21 cellular contexts compared by ENCODE assay signal in genomic region chr5:112586596-112587062, GRCh38.
DNase-seq lines count a peak whose midpoint lies in the region; TF ChIP-seq lines count a peak whose summit lies in the region.
"Had no signal": no experiment of that assay in that cellular context is flagged by ENCODE, and none has a peak within 500 bp of the region (broad histone marks: within the 10 kb centered on the region; RNA-seq: fewer than 3 reads in every experiment).

No MANE protein-coding gene starts in this region.

- H3K23ac ChIP-seq in H9 (ENCODE audit: insufficient read length, low read depth, low read length) (no peak overlapping the region), mesendoderm (ENCODE audit: low read length) (no peak overlapping the region)

- no peaks in the 10 kb centered on the region for H3K9me3 ChIP-seq in H9 (ENCODE audit: control insufficient read depth, low read depth, low read length)
- H3K9me3 ChIP-seq: HAP-1 had no signal

- no peak overlapping the region for H3K56ac ChIP-seq in H9 (ENCODE audit: insufficient read length, low read depth, low read length)
- no peak overlapping the region for H3K56ac ChIP-seq in mesendoderm (ENCODE audit: low read length)

- no peak overlapping the region for H3T11ph ChIP-seq in H9 (ENCODE audit: low read length)

- H2AK5ac ChIP-seq in H9 (ENCODE audit: insufficient read length, low read length): no peak overlapping the region
- no peak overlapping the region for H2AK5ac ChIP-seq in mesendoderm (ENCODE audit: low read length)

- H3K14ac ChIP-seq in H9 (ENCODE audit: insufficient read depth, low read length): no peak overlapping the region

- H3K4me2 ChIP-seq in H9 (ENCODE audit: insufficient read depth, insufficient read length, low read length) (no peak overlapping the region), mesendoderm (ENCODE audit: low read length) (no peak overlapping the region)

- peaks cover 13 to 14% of the 10 kb centered on the region in 2 experiments for H3K4me1 Mint-ChIP-seq in H9
- H3K4me1 Mint-ChIP-seq in T-helper 2 cell treated with Interferon-gamma antibody and Interleukin-4, amounts not matched to agents 5 μg/mL and 100 μg/mL, for 36 hours (ENCODE audit: low read depth): no peaks in the 10 kb centered on the region
- H3K4me1 Mint-ChIP-seq: naive thymus-derived CD4-positive, alpha-beta T cell had no signal

- H3K79me2 ChIP-seq in H9 (ENCODE audit: insufficient read depth, low read length): no peaks in the 10 kb centered on the region
- H3K79me2 ChIP-seq in mesendoderm (ENCODE audit: control insufficient read depth, insufficient read depth, low read length): no peaks in the 10 kb centered on the region

- H4K8ac ChIP-seq in H9 (replicated peaks; ENCODE audit: insufficient read length, low read depth, low read length) (no peak overlapping the region), mesendoderm (ENCODE audit: low read depth, low read length) (no peak overlapping the region)

- H3K36me3 Mint-ChIP-seq in H9 (ENCODE audit: insufficient read depth in 1 of 3, low read depth in 3 of 3): no peaks in the 10 kb centered on the region
- no peaks in the 10 kb centered on the region for H3K36me3 Mint-ChIP-seq in T-helper 2 cell treated with Interferon-gamma antibody and Interleukin-4, amounts not matched to agents 5 μg/mL and 100 μg/mL, for 36 hours (ENCODE audit: low read depth)
- H3K36me3 Mint-ChIP-seq: naive thymus-derived CD4-positive, alpha-beta T cell had no signal

- H4K91ac ChIP-seq in H9 (ENCODE audit: insufficient read length, low read depth, low read length): no peak overlapping the region

- H3K36me3 ChIP-seq in mesendoderm (ENCODE audit: control insufficient read depth, insufficient read depth, low read length): no peaks in the 10 kb centered on the region
- H3K36me3 ChIP-seq: HAP-1 had no signal

- H3K27ac ChIP-seq in H9 (ENCODE audit: insufficient read length, low read depth, low read length) (no peak overlapping the region), mesendoderm (ENCODE audit: low read depth, low read length) (no peak overlapping the region)

- H3K4me3 ChIP-seq in mesendoderm (ENCODE audit: low read length): no peak overlapping the region
- H3K4me3 ChIP-seq: HAP-1 had no signal

- H3K27me3 Mint-ChIP-seq in H9 (ENCODE audit: low read depth): no peaks in the 10 kb centered on the region; the same call in none of the 2 replicates
- H3K27me3 Mint-ChIP-seq in T-helper 2 cell treated with Interferon-gamma antibody and Interleukin-4, amounts not matched to agents 5 μg/mL and 100 μg/mL, for 36 hours (ENCODE audit: low read depth): peaks cover 6% of the 10 kb centered on the region

- no peak overlapping the region for H4K5ac ChIP-seq in H9 (ENCODE audit: insufficient read length, low read depth, low read length)
- no peak overlapping the region for H4K5ac ChIP-seq in mesendoderm (ENCODE audit: low read length)

- H2BK120ac ChIP-seq in H9 (ENCODE audit: low read depth, low read length, poor library complexity, severe bottlenecking): no peak overlapping the region
- H2BK120ac ChIP-seq in mesendoderm (ENCODE audit: low read depth, low read length): no peak overlapping the region

- H3K79me1 ChIP-seq in H9 (ENCODE audit: insufficient read depth, low read depth, low read length, poor library complexity, severe bottlenecking) (no peaks in the 10 kb centered on the region), mesendoderm (ENCODE audit: low read length) (no peaks in the 10 kb centered on the region)

- in situ Hi-C loops in GM13976 (cut with MboI; ENCODE audit: low sequenced_read_pairs, unreplicated experiment): no loop called here

- H4K20me1 ChIP-seq in H9 (ENCODE audit: control insufficient read depth, insufficient read depth, insufficient read length): no peaks in the 10 kb centered on the region

- H3K27me3 ChIP-seq in H9 (ENCODE audit: insufficient read depth, low read length) (no peaks in the 10 kb centered on the region), mesendoderm (ENCODE audit: insufficient read depth, low read length, poor library complexity) (no peaks in the 10 kb centered on the region)

- H3K9ac ChIP-seq in H9 (ENCODE audit: extremely low read depth, insufficient read length, low read length): no peak overlapping the region
- no peak overlapping the region for H3K9ac ChIP-seq in mesendoderm (ENCODE audit: low read length)

- DNase-seq in GM13976 (ENCODE audit: low spot score) (peak; percentile 7), H9 (peak; percentile 51), OCI-M1 (lab: John Stamatoyannopoulos, UW) (peak; percentile 81), mesendoderm (peak; percentile 31), NCI-H187 (lab: John Stamatoyannopoulos, UW) (no peak), RPMI8226 (no peak)
- no peak for DNase-seq in activated effector memory CD4-positive, alpha-beta T cell treated with Interleukin-2 at 50 U/mL for 16 hours
- DNase-seq in T-helper 2 cell treated with Interferon-gamma antibody and Interleukin-4, amounts not matched to agents 5 μg/mL and 100 μg/mL, for 36 hours (ENCODE audit: low spot score): no peak
- DNase-seq: activated CD4-positive, alpha-beta T cell treated with anti-CD3 and anti-CD28 coated beads, Interleukin-2, amount 50 U/mL, for 1 hour; activated naive CD4-positive, alpha-beta T cell treated with anti-CD3 and anti-CD28 coated beads for 36 hours; aorta; effector memory CD4-positive, alpha-beta T cell; head of caudate nucleus; kidney; mammary epithelial cell; naive thymus-derived CD4-positive, alpha-beta T cell; NCI-H2171; NCI-H748 treated with DMSO at 0.1 percent for 48 hours; posterior cingulate gyrus; stimulated activated CD4-positive, alpha-beta T cell treated with anti-CD3 and anti-CD28 coated beads, Interleukin-2, amount 100 ng/mL, for 48 hours had no signal

- H3K4me1 ChIP-seq in H9 (ENCODE audit: insufficient read depth, low read length) (no peaks in the 10 kb centered on the region; the same call in 1 of the 2 replicates), mesendoderm (ENCODE audit: control insufficient read depth, low read depth, low read length) (no peaks in the 10 kb centered on the region)
- H3K4me1 ChIP-seq: HAP-1 had no signal

- WGBS in H9 (ENCODE audit: extremely low coverage, insufficient read length, low lambda C conversion rate): no CpG with 5 or more reads among the region's 8 CpGs
- no CpG with 5 or more reads among the region's 8 CpGs for WGBS in mesendoderm (ENCODE audit: extremely low coverage, insufficient coverage, low lambda C conversion rate)

- no peak overlapping the region for H2BK12ac ChIP-seq in H9 (ENCODE audit: insufficient read length, low read depth, low read length)

- H3K23me2 ChIP-seq in H9 (ENCODE audit: insufficient read length, low read depth, low read length, poor library complexity, severe bottlenecking): no peaks in the 10 kb centered on the region

- H2BK15ac ChIP-seq in H9 (ENCODE audit: low read depth, low read length) (no peak overlapping the region), mesendoderm (replicated peaks; ENCODE audit: low read depth) (no peak overlapping the region)

- H2BK20ac ChIP-seq in H9 (ENCODE audit: low read depth, low read length, poor library complexity, severe bottlenecking): no peak overlapping the region

- H2BK5ac ChIP-seq in H9 (ENCODE audit: insufficient read length, low read length) (no peak overlapping the region), mesendoderm (ENCODE audit: low read length) (no peak overlapping the region)

- H3K4ac ChIP-seq in H9 (ENCODE audit: low read depth, low read length) (no peak overlapping the region), mesendoderm (ENCODE audit: low read depth, low read length) (no peak overlapping the region)

- H2AFZ ChIP-seq in H9 (ENCODE audit: low read length): no peak overlapping the region

- no peak for TF ChIP-seq CTCF in GM13976 (IDR thresholded peaks at IDR 0.05; ENCODE audit: borderline replicate concordance, control extremely low read depth, extremely low read depth, insufficient read depth, missing control alignments)
- TF ChIP-seq CTCF in H9 (conservative IDR thresholded peaks at IDR 0.05): no peak

- H3K18ac ChIP-seq in H9 (ENCODE audit: insufficient read length, low read depth, low read length): no peak overlapping the region
- no peak overlapping the region for H3K18ac ChIP-seq in mesendoderm (ENCODE audit: low read length)

- H3K27ac Mint-ChIP-seq in H9: no peak overlapping the region
- H3K27ac Mint-ChIP-seq in T-helper 2 cell treated with Interferon-gamma antibody and Interleukin-4, amounts not matched to agents 5 μg/mL and 100 μg/mL, for 36 hours: no peak overlapping the region
- H3K27ac Mint-ChIP-seq: activated naive CD4-positive, alpha-beta T cell treated with anti-CD3 and anti-CD28 coated beads for 36 hours; naive thymus-derived CD4-positive, alpha-beta T cell had no signal

- no peak overlapping the region for H3K4me3 Mint-ChIP-seq in H9
- H3K4me3 Mint-ChIP-seq in T-helper 2 cell treated with Interferon-gamma antibody and Interleukin-4, amounts not matched to agents 5 μg/mL and 100 μg/mL, for 36 hours: no peak overlapping the region
- H3K4me3 Mint-ChIP-seq: activated naive CD4-positive, alpha-beta T cell treated with anti-CD3 and anti-CD28 coated beads for 36 hours; naive thymus-derived CD4-positive, alpha-beta T cell had no signal

- peaks cover 0 to 13% of the 10 kb centered on the region in 2 experiments; a peak in 4 of 5 replicates for H3K9me3 Mint-ChIP-seq in H9
- H3K9me3 Mint-ChIP-seq in T-helper 2 cell treated with Interferon-gamma antibody and Interleukin-4, amounts not matched to agents 5 μg/mL and 100 μg/mL, for 36 hours: no peaks in the 10 kb centered on the region
- H3K9me3 Mint-ChIP-seq: activated naive CD4-positive, alpha-beta T cell treated with anti-CD3 and anti-CD28 coated beads for 36 hours had no signal

Comparison
In these comparisons a context has a peak if more than half of its experiments do, and no peak if none do; other contexts are left out.
1. DNase-seq: peak in GM13976 (single experiment), H9 (single experiment), OCI-M1 (single experiment) and mesendoderm (single experiment); none in NCI-H187 (0 of 2), RPMI8226 (single experiment), activated effector memory CD4-positive, alpha-beta T cell treated with Interleukin-2 at 50 U/mL for 16 hours (single experiment) and T-helper 2 cell treated with Interferon-gamma antibody and Interleukin-4, amounts not matched to agents 5 μg/mL and 100 μg/mL, for 36 hours (single experiment).